In the genomic region with DNA sequence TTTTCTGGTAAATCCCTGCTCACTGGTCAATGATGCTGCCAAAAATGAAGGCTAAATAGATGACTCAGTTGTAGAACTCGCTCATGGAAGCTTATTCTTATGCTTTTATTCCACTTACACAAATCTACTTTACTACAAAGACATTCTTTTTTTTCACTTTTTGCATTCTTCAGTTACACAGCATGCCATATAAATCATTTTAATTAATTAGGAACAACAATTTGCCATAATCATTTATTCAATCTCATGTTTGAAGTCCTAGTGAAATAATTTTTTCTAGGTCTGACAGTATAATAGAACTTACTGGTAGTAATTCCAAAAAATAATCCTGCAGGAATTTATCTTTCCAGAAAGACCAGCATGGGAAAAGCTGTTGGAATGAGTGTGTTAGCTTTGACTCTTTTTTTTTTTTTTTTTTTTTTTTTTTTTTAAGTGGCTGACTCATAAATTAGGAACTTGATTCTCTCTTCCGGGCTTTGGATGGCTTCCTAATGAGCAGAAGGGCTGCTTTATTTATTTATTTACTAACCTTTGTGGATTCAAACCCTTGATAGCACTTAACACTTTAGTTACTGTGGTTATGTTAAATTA, we compare ENCODE assay signal across 10 cellular contexts.
DNase-seq lines count a peak whose midpoint lies in the region; FAIRE-seq and TF ChIP-seq lines count a peak whose summit lies in the region.
"Had no signal": no experiment of that assay in that cellular context is flagged by ENCODE, and none has a peak within 500 bp of the region (broad histone marks: within the 10 kb centered on the region; RNA-seq: fewer than 3 reads in every experiment).

No MANE protein-coding gene starts in this region.

- no peak overlapping the region for H4K5ac ChIP-seq in H1 (ENCODE audit: insufficient read length, low read depth, low read length)

- no peak overlapping the region for H2BK15ac ChIP-seq in H1 (ENCODE audit: low read length)

- H2BK12ac ChIP-seq in H1 (ENCODE audit: low read depth, low read length): no peak overlapping the region

- no peaks in the 10 kb centered on the region for H3K79me2 ChIP-seq in H1 (ENCODE audit: control insufficient read depth in 1 of 2, insufficient read depth in 2 of 2, low read length in 2 of 2)

- H3K4me1 ChIP-seq in H1 (replicated peaks in 1 of 4; ENCODE audit: control insufficient read depth in 3 of 4, insufficient read depth in 4 of 4, low read length in 3 of 4) (peaks cover 0 to 5% (median 1%) of the 10 kb centered on the region in 4 experiments; a peak in 1 of 7 replicates), esophagus squamous epithelium (peaks cover 0 to 33% (median 7%) of the 10 kb centered on the region in 3 donors), colonic mucosa (no peaks in the 10 kb centered on the region)

- no peak overlapping the region for H2BK20ac ChIP-seq in H1 (ENCODE audit: low read length)

- no peak overlapping the region for H3K4me2 ChIP-seq in H1 (ENCODE audit: insufficient read depth in 1 of 2, low read depth in 2 of 2, low read length in 2 of 2)

- FAIRE-seq in H1 (lab: Jason Lieb, UNC): no peak

- no peaks in the 10 kb centered on the region for H4K20me1 ChIP-seq in H1 (replicated peaks in 1 of 2; ENCODE audit: control insufficient read depth in 1 of 2, insufficient read depth in 2 of 2, low read length in 2 of 2)

- no peak overlapping the region for H4K91ac ChIP-seq in H1 (replicated peaks; ENCODE audit: insufficient read length, low read length)

- TF ChIP-seq EP300 in H1 (IDR thresholded peaks at IDR 0.05; ENCODE audit: borderline replicate concordance in 1 of 2, low read depth in 2 of 2, low read length in 2 of 2): no peak

- no peak overlapping the region for H2AFZ ChIP-seq in H1 (ENCODE audit: low read length)

- no peak overlapping the region for H3K4ac ChIP-seq in H1 (replicated peaks; ENCODE audit: insufficient read length, low read depth, low read length)

- peak; percentile 41 for DNase-seq in ELF-1 (ENCODE audit: low read depth, low spot score)
- peak; percentile 50 for DNase-seq in NCI-H2196 treated with DMSO at 0.1 percent for 48 hours (lab: John Stamatoyannopoulos, UW; ENCODE audit: unreplicated experiment)
- DNase-seq in H1 (ENCODE audit: low read depth in 1 of 2, low spot score in 2 of 2): no peak
- peak; percentile 76 for DNase-seq in non-pigmented ciliary epithelial cell (ENCODE audit: low read depth)
- DNase-seq in GM19240 (ENCODE audit: insufficient read length, low spot score): no peak
- DNase-seq in ecto neural progenitor cell (ENCODE audit: low spot score): no peak
- DNase-seq in esophagus squamous epithelium (lab: John Stamatoyannopoulos, UW): no peak
- DNase-seq in colonic mucosa: no peak
- DNase-seq: activated naive CD8-positive, alpha-beta T cell treated with anti-CD3 and anti-CD28 coated beads, Interleukin-2, amount 10 ng/mL, durations not matched to agents 7 days and 5 days; NCI-H2081 treated with DMSO at 0.1 percent for 48 hours had no signal

- H2AK5ac ChIP-seq in H1 (ENCODE audit: low read depth, low read length): no peak overlapping the region

- POLR2A ChIA-PET in H1 (lab: Charles Lee; ENCODE audit: partially characterized antibody): no interaction called here

- no peaks in the 10 kb centered on the region for H3K36me3 ChIP-seq in H1 (ENCODE audit: control insufficient read depth in 2 of 4, insufficient read depth in 4 of 4, low read length in 3 of 4)
- no peaks in the 10 kb centered on the region for H3K36me3 ChIP-seq in esophagus squamous epithelium
- H3K36me3 ChIP-seq in colonic mucosa: no peaks in the 10 kb centered on the region

- H3K9ac ChIP-seq in H1 (replicated peaks in 1 of 4; ENCODE audit: extremely low read depth in 1 of 4, low read depth in 3 of 4, low read length in 3 of 4) (no peak overlapping the region), colonic mucosa (ENCODE audit: low read depth in 2 of 2, low read length in 2 of 2) (no peak overlapping the region)

- H3K79me1 ChIP-seq in H1 (ENCODE audit: low read depth, low read length): no peaks in the 10 kb centered on the region

- H3K4me3 ChIP-seq in H1 (ENCODE audit: extremely low read depth in 1 of 4, insufficient read depth in 2 of 4, low read depth in 3 of 4, low read length in 4 of 4) (no peak overlapping the region), esophagus squamous epithelium (no peak overlapping the region), colonic mucosa (no peak overlapping the region)

- H3K56ac ChIP-seq in H1 (replicated peaks; ENCODE audit: insufficient read length, low read depth, low read length): no peak overlapping the region

- no peak overlapping the region for H2BK120ac ChIP-seq in H1 (replicated peaks; ENCODE audit: low read depth, low read length)

- TF ChIP-seq POLR2A in H1 (IDR thresholded peaks at IDR 0.05; ENCODE audit: control extremely low read depth in 1 of 2, low read depth in 2 of 2, low read length in 2 of 2) (no peak), esophagus squamous epithelium (IDR thresholded peaks at IDR 0.05) (no peak)

- H3K23ac ChIP-seq in H1 (ENCODE audit: insufficient read length): no peak overlapping the region

- no peak overlapping the region for H4K8ac ChIP-seq in H1 (ENCODE audit: extremely low read depth, insufficient read depth, low read length)

- H2BK5ac ChIP-seq in H1 (ENCODE audit: low read depth, low read length): no peak overlapping the region

- CTCF ChIA-PET in H1 (lab: Charles Lee; ENCODE audit: partially characterized antibody): interaction anchor here (0.6 to 0.7 kb wide), 2 partner anchors 35 to 1082 kb away, joined by 3 to 4 read pairs; no protein-coding TSS in a partner anchor

- no peak overlapping the region for H3K27ac ChIP-seq in H1 (ENCODE audit: low read depth, low read length)
- peak overlapping the region in 2 of 4 donors; percentile 51 to 56 for H3K27ac ChIP-seq in esophagus squamous epithelium
- no peak overlapping the region for H3K27ac ChIP-seq in colonic mucosa

- H3K14ac ChIP-seq in H1 (ENCODE audit: insufficient read length): no peak overlapping the region

- 45% methylated on average over 2 of the region's 2 CpGs; no CpG with 5 or more reads in 1 of the 2 experiments for WGBS in H1 (ENCODE audit: extremely low coverage in 1 of 2, insufficient coverage in 1 of 2, insufficient read length in 1 of 2, insufficient replicate concordance in 2 of 2, low coverage in 1 of 2, low lambda C conversion rate in 2 of 2, missing lambda C conversion rate in 1 of 2), 2 experiments
- WGBS in esophagus squamous epithelium, 2 donors: 5 to 8% methylated on average over 2 of the region's 2 CpGs

- intact Hi-C loops in esophagus squamous epithelium (cut with DNase I) (no loop called here), colonic mucosa (cut with DNase I) (no loop called here)

- H3K27me3 ChIP-seq in H1 (replicated peaks in 1 of 4; ENCODE audit: control insufficient read depth in 3 of 4, extremely low read depth in 1 of 4, insufficient read depth in 3 of 4, low read length in 3 of 4) (no peaks in the 10 kb centered on the region), esophagus squamous epithelium (no peaks in the 10 kb centered on the region), colonic mucosa (no peaks in the 10 kb centered on the region)

- H3K18ac ChIP-seq in H1 (ENCODE audit: extremely low read depth, low read length): no peak overlapping the region

- H3K9me3 ChIP-seq in H1 (ENCODE audit: insufficient read depth in 2 of 2, low read depth in 1 of 2, low read length in 1 of 2) (no peaks in the 10 kb centered on the region), esophagus squamous epithelium (no peaks in the 10 kb centered on the region), colonic mucosa (no peaks in the 10 kb centered on the region)

- H3K23me2 ChIP-seq in H1 (ENCODE audit: low read depth, low read length): no peaks in the 10 kb centered on the region

- no peak for TF ChIP-seq RAD21 in H1 (IDR thresholded peaks at IDR 0.05 in 1 of 2, conservative IDR thresholded peaks at IDR 0.05 in 1 of 2; ENCODE audit: low read depth in 2 of 2, low read length in 2 of 2)

- TF ChIP-seq CTCF in H1 (IDR thresholded peaks at IDR 0.05; ENCODE audit: control extremely low read depth in 1 of 3, insufficient read depth in 1 of 3, low read depth in 1 of 3, low read length in 3 of 3) (no peak), esophagus squamous epithelium (IDR thresholded peaks at IDR 0.05) (no peak), colonic mucosa (IDR thresholded peaks at IDR 0.05) (no peak)

TF ChIP-seq in H1, 55 proteins besides CTCF, POLR2A, EP300 and RAD21:
- TF ChIP-seq JUN (IDR thresholded peaks at IDR 0.05; ENCODE audit: low read depth, low read length): 0 out of 2 replicates have a peak, but pooled peaks have one; percentile 25
- TF ChIP-seq POLR2AphosphoS5 (IDR thresholded peaks at IDR 0.05; ENCODE audit: low read depth, low read length): no peak
- no peak for TF ChIP-seq TBP (IDR thresholded peaks at IDR 0.05; ENCODE audit: low read depth, low read length)
- no peak for TF ChIP-seq SRF (IDR thresholded peaks at IDR 0.05; ENCODE audit: low read depth, low read length)
- TF ChIP-seq PHF8 (conservative IDR thresholded peaks at IDR 0.05; ENCODE audit: low read depth, low read length): no peak
- TF ChIP-seq NANOG (IDR thresholded peaks at IDR 0.05; ENCODE audit: insufficient read depth, low read depth, low read length, poor library complexity, severe bottlenecking): no peak
- TF ChIP-seq SIN3A (conservative IDR thresholded peaks at IDR 0.05 in 1 of 2, IDR thresholded peaks at IDR 0.05 in 1 of 2; ENCODE audit: low read depth in 1 of 2, low read length in 2 of 2): no peak
- TF ChIP-seq FOSL1 (IDR thresholded peaks at IDR 0.05; ENCODE audit: insufficient read depth, low read depth, low read length): no peak
- no peak for TF ChIP-seq MAFK (IDR thresholded peaks at IDR 0.05; ENCODE audit: low read depth, low read length)
- TF ChIP-seq, protein P1, sequence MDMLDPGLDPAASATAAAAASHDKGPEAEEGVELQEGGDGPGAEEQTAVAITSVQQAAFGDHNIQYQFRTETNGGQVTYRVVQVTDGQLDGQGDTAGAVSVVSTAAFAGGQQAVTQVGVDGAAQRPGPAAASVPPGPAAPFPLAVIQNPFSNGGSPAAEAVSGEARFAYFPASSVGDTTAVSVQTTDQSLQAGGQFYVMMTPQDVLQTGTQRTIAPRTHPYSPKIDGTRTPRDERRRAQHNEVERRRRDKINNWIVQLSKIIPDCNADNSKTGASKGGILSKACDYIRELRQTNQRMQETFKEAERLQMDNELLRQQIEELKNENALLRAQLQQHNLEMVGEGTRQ (IDR thresholded peaks at IDR 0.05; ENCODE audit: low read length): no peak
- no peak for TF ChIP-seq ZNF274 (IDR thresholded peaks at IDR 0.05; ENCODE audit: borderline replicate concordance, extremely low read depth, low read length)
- TF ChIP-seq JUND (IDR thresholded peaks at IDR 0.05; ENCODE audit: low read length): 0 out of 2 replicates have a peak, but pooled peaks have one; percentile 57

Comparison
In these comparisons a context has a peak if more than half of its experiments do, and no peak if none do; other contexts are left out.
1. DNase-seq: peak in ELF-1 (single experiment), NCI-H2196 treated with DMSO at 0.1 percent for 48 hours (single experiment) and non-pigmented ciliary epithelial cell (single experiment); none in H1 (0 of 2), GM19240 (single experiment), ecto neural progenitor cell (single experiment), esophagus squamous epithelium (single experiment) and colonic mucosa (single experiment).